8 cellular contexts compared by ENCODE assay signal in the genomic region with DNA sequence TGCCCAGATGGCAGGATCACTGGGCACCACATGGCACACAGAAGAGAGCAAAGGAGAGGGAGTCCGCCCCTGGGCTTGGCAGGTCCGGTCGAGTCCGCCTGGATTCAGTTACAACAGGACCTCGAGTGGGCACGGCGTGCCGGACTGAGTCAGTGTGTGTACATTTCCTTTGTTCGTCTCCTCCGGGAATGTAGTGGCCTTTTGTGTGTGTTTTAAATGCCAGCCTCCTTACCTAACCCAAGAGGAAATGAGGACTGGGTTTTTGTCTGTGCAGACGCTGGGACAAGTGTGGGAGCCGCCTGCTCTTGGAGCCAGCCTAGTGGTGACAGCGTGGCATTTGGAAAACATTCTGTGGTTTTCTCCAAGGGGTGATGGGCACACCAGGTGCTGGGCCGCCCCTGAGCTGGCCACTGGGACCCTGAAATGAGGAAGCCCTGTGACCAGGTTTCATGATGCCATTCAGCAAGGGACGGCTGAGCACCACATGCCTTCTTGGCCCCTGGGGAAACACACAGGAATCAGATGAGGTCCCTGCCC. TPM values are rescaled to one million over a fixed set of nuclear protein-coding genes. Genes with fewer than 3 reads are reported as not detected.
DNase-seq lines count a peak whose midpoint lies in the region; ATAC-seq and TF ChIP-seq lines count a peak whose summit lies in the region.

No MANE protein-coding gene starts in this region.

- H4K8ac ChIP-seq in trophoblast cell (ENCODE audit: low read depth, low read length), result no peak overlapping the region

- H2BK12ac ChIP-seq in trophoblast cell (ENCODE audit: low read length), result no peak overlapping the region

- peaks cover 4% of the 10 kb centered on the region for H3K79me1 ChIP-seq in trophoblast cell (ENCODE audit: low read length)

- peaks cover 22% of the 10 kb centered on the region for H3K79me2 ChIP-seq in trophoblast cell (ENCODE audit: control insufficient read depth, insufficient read depth, low read length, poor library complexity)

- H3K36me3 ChIP-seq in GM06990 (ENCODE audit: control insufficient read depth, insufficient read depth, low read length) (peaks cover 43% of the 10 kb centered on the region), trophoblast cell (ENCODE audit: control insufficient read depth in 1 of 2, insufficient read depth in 2 of 2, low read length in 2 of 2) (peaks cover 14 to 15% of the 10 kb centered on the region in 2 experiments)

- TF ChIP-seq CTCF in GM06990 (IDR thresholded peaks at IDR 0.05; ENCODE audit: insufficient read depth, low read length, poor library complexity, severe bottlenecking), result no peak
- peak in 5 of 56 donors; percentile 5 to 20 (median 10) for TF ChIP-seq CTCF in dorsolateral prefrontal cortex (IDR thresholded peaks at IDR 0.05 in 54 of 56, conservative IDR thresholded peaks at IDR 0.05 in 2 of 56; ENCODE audit: low read depth in 1 of 56, partially characterized antibody in 56 of 56)
- TF ChIP-seq CTCF in GM10266 (IDR thresholded peaks at IDR 0.05; ENCODE audit: control insufficient read depth, insufficient read depth, low read depth, missing control alignments), result no peak

- no peak overlapping the region for H4K12ac ChIP-seq in trophoblast cell (ENCODE audit: low read depth, low read length)

- peak overlapping the region in 34 of 59 donors; percentile 0 to 76 (median 46) for H3K27ac ChIP-seq in dorsolateral prefrontal cortex
- H3K27ac ChIP-seq in trophoblast cell (ENCODE audit: low read depth, low read length), result peak overlapping the region; percentile 35

- WGBS in trophoblast cell (ENCODE audit: extremely low coverage, insufficient coverage, insufficient read length), result no CpG with 5 or more reads among the region's 15 CpGs

- ATAC-seq in GM21526 (IDR thresholded peaks at IDR 0.05; ENCODE audit: low FRiP score, unreplicated experiment), result no peak

- peaks cover 27 to 49% of the 10 kb centered on the region in 2 experiments for H3K4me1 ChIP-seq in trophoblast cell (ENCODE audit: control insufficient read depth in 1 of 2, insufficient read depth in 2 of 2, low read length in 2 of 2)

- H3K27me3 ChIP-seq in GM06990 (replicated peaks; ENCODE audit: control insufficient read depth, insufficient read depth, low read length), result no peaks in the 10 kb centered on the region
- no peaks in the 10 kb centered on the region for H3K27me3 ChIP-seq in dorsolateral prefrontal cortex
- no peaks in the 10 kb centered on the region for H3K27me3 ChIP-seq in trophoblast cell (ENCODE audit: insufficient read depth, low read length)

- H3K9ac ChIP-seq in trophoblast cell (ENCODE audit: low read length), result no peak overlapping the region

- no peak overlapping the region for H3K4me2 ChIP-seq in trophoblast cell (ENCODE audit: low read length)

- H2BK5ac ChIP-seq in trophoblast cell (ENCODE audit: low read depth, low read length, poor library complexity), result no peak overlapping the region

- H3K9me3 ChIP-seq in trophoblast cell (ENCODE audit: insufficient read depth, low read depth, low read length), result no peaks in the 10 kb centered on the region

- H3K4ac ChIP-seq in trophoblast cell (ENCODE audit: low read depth, low read length), result peak overlapping the region; percentile 66

- H3K4me3 ChIP-seq in GM06990 (replicated peaks; ENCODE audit: low read depth, low read length), result peak overlapping the region; percentile 4; the same call in 1 of the 2 replicates
- peak overlapping the region in 11 of 59 donors; percentile 1 to 45 (median 13) for H3K4me3 ChIP-seq in dorsolateral prefrontal cortex
- H3K4me3 ChIP-seq in trophoblast cell (ENCODE audit: low read depth, low read length), result no peak overlapping the region

- no peak overlapping the region for H2AK5ac ChIP-seq in trophoblast cell (ENCODE audit: low read length)

- no peak overlapping the region for H3K23ac ChIP-seq in trophoblast cell (ENCODE audit: low read length)

- H2BK120ac ChIP-seq in trophoblast cell (ENCODE audit: insufficient read depth, low read length, poor library complexity), result peak overlapping the region; percentile 18

- intact Hi-C loops in dorsolateral prefrontal cortex (cut with DNase I), result no loop called here

- no peak overlapping the region for H3K14ac ChIP-seq in trophoblast cell (ENCODE audit: low read length)

- H2AFZ ChIP-seq in trophoblast cell (ENCODE audit: insufficient read depth, low read length, poor library complexity), result peak overlapping the region; percentile 38

- H3K18ac ChIP-seq in trophoblast cell (ENCODE audit: low read length), result peak overlapping the region; percentile 35

- H4K91ac ChIP-seq in trophoblast cell (ENCODE audit: low read depth, low read length), result peak overlapping the region; percentile 37

- DNase-seq in GM06990 (ENCODE audit: extremely low read depth, insufficient read length), result no peak
- DNase-seq in NCI-H774 (lab: John Stamatoyannopoulos, UW), result peak; percentile 87
- DNase-seq in dorsolateral prefrontal cortex, result peak in 7 of 10 donors; percentile 31 to 69 (median 54)
- DNase-seq in trophoblast cell, result no peak
- no peak for DNase-seq in GM10266 (ENCODE audit: extremely low spot score)
- DNase-seq in NOMO-1 treated with dmso at 0.1 percent for 144 hours (lab: John Stamatoyannopoulos, UW; ENCODE audit: unreplicated experiment), result no peak
- no peak for DNase-seq in SHP77 (lab: John Stamatoyannopoulos, UW)

RNA-seq across cellular contexts. Expression of gene NEK6, which starts 9.6 kb away (rescaled TPM):
- total RNA-seq in dorsolateral prefrontal cortex, result 100 to 1,000 TPM in 3 of 120 experiments, 10 to 100 TPM in 117; 31.2 to 112 (median 51.6) TPM
- 51.6 and 53.5 TPM in 2 replicates for polyA plus RNA-seq in trophoblast cell (2013)

Comparison
In these comparisons a context has a peak if more than half of its experiments do, and no peak if none do; other contexts are left out.
1. DNase-seq: peak in NCI-H774 (single experiment) and dorsolateral prefrontal cortex (7 of 10); none in GM06990 (single experiment), trophoblast cell (0 of 2), GM10266 (single experiment), NOMO-1 treated with dmso at 0.1 percent for 144 hours (single experiment) and SHP77 (0 of 2).